In the genomic region with DNA sequence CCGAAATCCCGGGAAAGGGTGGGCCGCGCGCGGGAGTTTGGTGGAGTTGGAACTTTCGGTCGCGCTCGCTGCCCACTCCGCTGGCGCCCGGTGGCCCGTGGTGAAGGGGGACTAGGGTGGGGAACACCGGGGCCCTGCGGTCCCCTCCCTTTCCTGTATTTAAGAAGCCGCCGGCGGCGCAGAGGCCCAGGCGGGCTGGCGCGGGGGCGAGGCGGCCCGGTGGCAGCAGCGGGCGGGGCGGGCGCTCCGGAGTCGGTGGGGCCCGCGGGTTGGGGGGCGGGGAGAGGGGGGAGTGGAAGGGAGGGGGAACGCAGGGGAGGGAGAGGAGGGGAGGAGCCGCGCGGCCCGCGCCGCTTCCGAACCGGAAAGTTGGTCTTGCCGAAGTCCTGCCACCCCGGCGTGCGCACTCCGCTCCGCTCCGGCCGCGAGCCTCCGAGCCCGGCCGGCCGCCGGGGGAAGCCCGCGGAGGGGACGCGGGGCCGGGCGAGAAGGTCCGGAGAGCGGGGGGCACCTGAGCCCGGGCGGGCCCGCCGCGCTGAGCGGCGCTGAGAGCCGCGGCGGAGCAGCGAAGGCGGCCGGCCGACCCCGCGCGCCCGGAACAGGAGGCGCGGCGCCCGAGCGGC, we compare ENCODE assay signal across 1 cellular context.
TF ChIP-seq lines count a peak whose summit lies in the region.

No MANE protein-coding gene starts in this region.

TF ChIP-seq in HEK293, 187 proteins besides CTCF, POLR2A, EP300 and RAD21:
- TF ChIP-seq, protein P1, sequence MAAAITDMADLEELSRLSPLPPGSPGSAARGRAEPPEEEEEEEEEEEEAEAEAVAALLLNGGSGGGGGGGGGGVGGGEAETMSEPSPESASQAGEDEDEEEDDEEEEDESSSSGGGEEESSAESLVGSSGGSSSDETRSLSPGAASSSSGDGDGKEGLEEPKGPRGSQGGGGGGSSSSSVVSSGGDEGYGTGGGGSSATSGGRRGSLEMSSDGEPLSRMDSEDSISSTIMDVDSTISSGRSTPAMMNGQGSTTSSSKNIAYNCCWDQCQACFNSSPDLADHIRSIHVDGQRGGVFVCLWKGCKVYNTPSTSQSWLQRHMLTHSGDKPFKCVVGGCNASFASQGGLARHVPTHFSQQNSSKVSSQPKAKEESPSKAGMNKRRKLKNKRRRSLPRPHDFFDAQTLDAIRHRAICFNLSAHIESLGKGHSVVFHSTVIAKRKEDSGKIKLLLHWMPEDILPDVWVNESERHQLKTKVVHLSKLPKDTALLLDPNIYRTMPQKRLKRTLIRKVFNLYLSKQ (tag by site-specific recombination; IDR thresholded peaks at IDR 0.05; ENCODE audit: borderline replicate concordance): no peak
- peak; percentile 23; the same call in 1 of the 2 replicates for TF ChIP-seq ZNF335 (tag by site-specific recombination; conservative IDR thresholded peaks at IDR 0.05)
- TF ChIP-seq ZNF677 (tag by site-specific recombination; IDR thresholded peaks at IDR 0.05): peak; percentile 75
- TF ChIP-seq, protein P2, sequence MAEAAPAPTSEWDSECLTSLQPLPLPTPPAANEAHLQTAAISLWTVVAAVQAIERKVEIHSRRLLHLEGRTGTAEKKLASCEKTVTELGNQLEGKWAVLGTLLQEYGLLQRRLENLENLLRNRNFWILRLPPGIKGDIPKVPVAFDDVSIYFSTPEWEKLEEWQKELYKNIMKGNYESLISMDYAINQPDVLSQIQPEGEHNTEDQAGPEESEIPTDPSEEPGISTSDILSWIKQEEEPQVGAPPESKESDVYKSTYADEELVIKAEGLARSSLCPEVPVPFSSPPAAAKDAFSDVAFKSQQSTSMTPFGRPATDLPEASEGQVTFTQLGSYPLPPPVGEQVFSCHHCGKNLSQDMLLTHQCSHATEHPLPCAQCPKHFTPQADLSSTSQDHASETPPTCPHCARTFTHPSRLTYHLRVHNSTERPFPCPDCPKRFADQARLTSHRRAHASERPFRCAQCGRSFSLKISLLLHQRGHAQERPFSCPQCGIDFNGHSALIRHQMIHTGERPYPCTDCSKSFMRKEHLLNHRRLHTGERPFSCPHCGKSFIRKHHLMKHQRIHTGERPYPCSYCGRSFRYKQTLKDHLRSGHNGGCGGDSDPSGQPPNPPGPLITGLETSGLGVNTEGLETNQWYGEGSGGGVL (tag by site-specific recombination; IDR thresholded peaks at IDR 0.05): peak; percentile 42; the same call in 1 of the 2 replicates
